8 cellular contexts compared by ENCODE assay signal in the genomic region with DNA sequence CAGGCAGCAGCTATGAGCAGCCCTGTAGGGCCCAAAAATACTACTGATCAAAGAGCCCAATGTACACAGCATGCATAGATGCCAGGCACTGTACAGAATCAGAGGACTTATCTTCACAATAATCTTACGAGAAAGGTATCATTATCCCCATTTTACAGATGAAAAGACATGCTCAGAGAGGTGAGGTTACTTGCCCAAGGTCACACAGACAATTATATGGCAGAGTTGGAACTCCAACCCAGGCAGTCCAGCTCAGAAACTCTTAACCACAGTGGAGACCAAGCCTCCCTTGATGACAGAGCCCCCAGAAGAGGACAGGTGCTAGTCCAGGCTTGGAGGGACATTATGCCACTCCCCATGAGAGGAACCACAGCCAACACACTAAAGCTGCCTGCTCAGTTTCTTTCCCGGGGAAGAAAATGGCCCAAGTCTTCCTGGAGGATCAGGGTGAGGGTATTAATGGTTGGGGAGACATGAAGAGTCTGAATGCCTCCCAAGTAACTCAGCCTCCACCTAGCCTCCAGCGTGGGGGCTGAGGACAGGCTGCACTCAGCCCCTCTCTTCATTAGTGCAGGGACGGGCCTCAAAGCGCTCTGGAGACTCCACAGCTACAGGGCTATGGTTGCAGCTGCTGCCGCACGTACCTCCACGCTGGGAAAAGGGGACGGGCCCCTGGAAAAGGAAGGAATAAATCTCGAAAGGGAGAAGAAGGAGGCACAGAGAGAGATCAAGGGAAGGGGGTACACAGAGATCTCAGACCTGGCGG. TPM values are rescaled to one million over a fixed set of nuclear protein-coding genes. Genes with fewer than 3 reads are reported as not detected.
A peak's percentile ranks its signal among the peaks of the same experiment; 100 is the strongest.
DNase-seq lines count a peak whose midpoint lies in the region; ATAC-seq, FAIRE-seq and TF ChIP-seq lines count a peak whose summit lies in the region.

No MANE protein-coding gene starts in this region.

- peak overlapping the region; percentile 83 for H3K14ac ChIP-seq in IMR-90 (replicated peaks; ENCODE audit: low read depth, low read length)

- no peak overlapping the region for H4K91ac ChIP-seq in IMR-90 (ENCODE audit: insufficient read depth, low read depth, low read length)

- SMC1A ChIA-PET in GM12878 (lab: Charles Lee; ENCODE audit: uncharacterized antibody, unreplicated experiment), result interaction anchor here (0.6 to 6.1 kb wide), 11 partner anchors 10 to 276 kb away, joined by 3 to 89 read pairs (median 5); a partner anchor contains a TSS

- FAIRE-seq in GM12878 (lab: Jason Lieb, UNC), result no peak

- no peak for TF ChIP-seq EP300 in GM12878 (IDR thresholded peaks at IDR 0.05; ENCODE audit: borderline replicate concordance in 1 of 2, control insufficient read depth in 1 of 2, low read depth in 2 of 2, low read length in 2 of 2)

- H3K9me3 Mint-ChIP-seq in CD4-positive, alpha-beta memory T cell, result no peaks in the 10 kb centered on the region

- TF ChIP-seq POLR2A in IMR-90 (IDR thresholded peaks at IDR 0.05; ENCODE audit: low read depth, low read length), result no peak
- TF ChIP-seq POLR2A in GM12878 (IDR thresholded peaks at IDR 0.05; ENCODE audit: low read depth, low read length), result 0 out of 2 replicates have a peak, but pooled peaks have one; percentile 15

- H2BK20ac ChIP-seq in IMR-90 (ENCODE audit: low read depth, low read length), result no peak overlapping the region

- peaks cover 48% of the 10 kb centered on the region for H3K4me1 ChIP-seq in CD4-positive, alpha-beta memory T cell (ENCODE audit: insufficient read depth, low read length)
- H3K4me1 ChIP-seq in IMR-90 (ENCODE audit: control insufficient read depth, insufficient read depth, low read length) (peaks cover 6% of the 10 kb centered on the region), GM12878 (ENCODE audit: control insufficient read depth, insufficient read depth, low read length) (peaks cover 38% of the 10 kb centered on the region), tibial artery (peaks cover 0 to 21% (median 12%) of the 10 kb centered on the region in 4 donors)

- H3K9me3 ChIP-seq in CD4-positive, alpha-beta memory T cell (ENCODE audit: control insufficient read depth in 1 of 2, low read length in 2 of 2), result no peaks in the 10 kb centered on the region
- no peaks in the 10 kb centered on the region for H3K9me3 ChIP-seq in IMR-90 (ENCODE audit: control insufficient read depth, insufficient read depth, low read length)
- H3K9me3 ChIP-seq in GM12878 (replicated peaks; ENCODE audit: control insufficient read depth, insufficient read depth, low read length), result no peaks in the 10 kb centered on the region
- no peaks in the 10 kb centered on the region for H3K9me3 ChIP-seq in tibial artery

- peak overlapping the region; percentile 41 for H3K56ac ChIP-seq in IMR-90 (ENCODE audit: extremely low read depth, insufficient read depth, low read length)

- H4K20me1 ChIP-seq in IMR-90 (ENCODE audit: insufficient read depth, low read length), result peaks cover 13% of the 10 kb centered on the region
- no peaks in the 10 kb centered on the region for H4K20me1 ChIP-seq in GM12878 (ENCODE audit: control insufficient read depth, insufficient read depth)

- intact Hi-C loops in CD4-positive, alpha-beta memory T cell (cut with micrococcal nuclease), result loop anchor here (1.0 kb wide), 3 partner anchors 20 to 57 kb away; a partner anchor contains a TSS
- intact Hi-C loops in IMR-90 (cut with micrococcal nuclease) (no loop called here), GM12878 (cut with micrococcal nuclease; ENCODE audit: unreplicated experiment) (loop anchor here (1.0 to 10.0 kb wide), 2 partner anchors 16 to 163 kb away; a partner anchor contains a TSS), tibial artery (cut with DNase I; ENCODE audit: low total_unique reads) (loop anchor here (5.0 to 10.0 kb wide), 2 partner anchors 61 to 507 kb away; a partner anchor contains a TSS)

- H3K23ac ChIP-seq in IMR-90 (ENCODE audit: low read depth, low read length), result peak overlapping the region; percentile 79

- dilution Hi-C loops in IMR-90 (cut with HindIII; ENCODE audit: low sequenced_read_pairs, unreplicated experiment), result no loop called here

- H3K4me2 ChIP-seq in IMR-90 (ENCODE audit: low read depth, low read length), result peak overlapping the region; percentile 99
- peak overlapping the region; percentile 97 for H3K4me2 ChIP-seq in GM12878 (ENCODE audit: control insufficient read depth, insufficient read depth)

- peak overlapping the region; percentile 63 for H3K4ac ChIP-seq in IMR-90 (ENCODE audit: low read depth, low read length)

- peak overlapping the region; percentile 29 to 66 for H3K4me3 ChIP-seq in CD4-positive, alpha-beta memory T cell (ENCODE audit: low read length in 2 of 2)
- H3K4me3 ChIP-seq in IMR-90 (ENCODE audit: insufficient read depth, low read depth, low read length) (peak overlapping the region; percentile 81), GM12878 (peak overlapping the region; percentile 98), tibial artery (peak overlapping the region; percentile 79 to 87)

- peak overlapping the region; percentile 94 to 98 (median 96) for H3K27ac Mint-ChIP-seq in CD4-positive, alpha-beta memory T cell

- ATAC-seq in IMR-90 (ENCODE audit: low read depth) (peak; percentile 32), GM12878 (no peak), HG02970 (IDR thresholded peaks at IDR 0.05; ENCODE audit: low FRiP score, unreplicated experiment) (no peak)

- peak overlapping the region; percentile 37; the same call in 1 of the 2 replicates for H2AK5ac ChIP-seq in IMR-90 (ENCODE audit: low read depth, low read length)

- H2BK120ac ChIP-seq in IMR-90 (ENCODE audit: low read depth, low read length), result no peak overlapping the region

- H2BK5ac ChIP-seq in IMR-90 (ENCODE audit: low read depth, low read length, poor library complexity, severe bottlenecking), result no peak overlapping the region

- H3K36me3 ChIP-seq in CD4-positive, alpha-beta memory T cell (ENCODE audit: insufficient read depth, low read length), result peaks cover 37% of the 10 kb centered on the region
- peaks cover 28% of the 10 kb centered on the region for H3K36me3 ChIP-seq in IMR-90 (ENCODE audit: control insufficient read depth, insufficient read depth, low read length)
- H3K36me3 ChIP-seq in GM12878 (ENCODE audit: control insufficient read depth in 2 of 2, insufficient read depth in 2 of 2, low read length in 1 of 2), result peaks cover 17 to 25% of the 10 kb centered on the region in 2 experiments; a peak in 3 of 4 replicates
- peaks cover 27 to 46% (median 38%) of the 10 kb centered on the region in 3 donors for H3K36me3 ChIP-seq in tibial artery

- no peaks in the 10 kb centered on the region for H3K27me3 ChIP-seq in CD4-positive, alpha-beta memory T cell (ENCODE audit: insufficient read depth, low read length)
- no peaks in the 10 kb centered on the region for H3K27me3 ChIP-seq in IMR-90 (ENCODE audit: control insufficient read depth, insufficient read depth, low read length)
- H3K27me3 ChIP-seq in GM12878 (replicated peaks in 1 of 2; ENCODE audit: control insufficient read depth in 2 of 2, insufficient read depth in 2 of 2, low read length in 1 of 2), result no peaks in the 10 kb centered on the region
- no peaks in the 10 kb centered on the region for H3K27me3 ChIP-seq in tibial artery

- H3K4me1 Mint-ChIP-seq in CD4-positive, alpha-beta memory T cell, result peaks cover 41 to 56% (median 48%) of the 10 kb centered on the region in 4 donors

- H4K8ac ChIP-seq in IMR-90 (ENCODE audit: low read depth in 2 of 2, low read length in 2 of 2), result peak overlapping the region in 1 of 2 experiments; percentile 34; a peak in 1 of 4 replicates

- H3K79me2 ChIP-seq in GM12878 (ENCODE audit: control insufficient read depth, insufficient read depth, low read length), result peaks cover 50% of the 10 kb centered on the region

- H4K5ac ChIP-seq in IMR-90 (ENCODE audit: low read depth, low read length), result no peak overlapping the region

- H3K79me1 ChIP-seq in IMR-90 (ENCODE audit: low read depth in 1 of 2, low read length in 2 of 2), result peaks cover 14 to 27% of the 10 kb centered on the region in 2 experiments

- POLR2A ChIA-PET in CD4-positive, alpha-beta memory T cell (lab: Charles Lee; ENCODE audit: partially characterized antibody), result interaction anchor here (1.0 to 5.9 kb wide), 4 partner anchors 19 to 47 kb away, joined by 4 to 48 read pairs (median 25); a partner anchor contains a TSS
- POLR2A ChIA-PET in IMR-90 (lab: Charles Lee; ENCODE audit: unreplicated experiment), result no interaction called here
- POLR2A ChIA-PET in GM12878 (lab: Charles Lee), result interaction anchor here (1.0 to 9.1 kb wide), 12 partner anchors 18 to 93 kb away, joined by 3 to 148 read pairs (median 8); a partner anchor contains a TSS

- H2AK9ac ChIP-seq in IMR-90 (replicated peaks; ENCODE audit: low read depth, low read length, poor library complexity), result peak overlapping the region; percentile 84

- BruUV-seq in IMR-90 (replicated peaks; lab: Mats Ljungman, UMichigan) (no TSS peak), GM12878 (replicated peaks; lab: Mats Ljungman, UMichigan) (no TSS peak)

- H3K9me1 ChIP-seq in IMR-90 (ENCODE audit: insufficient read depth, low read length), result peaks cover 10% of the 10 kb centered on the region; the same call in 1 of the 2 replicates

- TF ChIP-seq CTCF in IMR-90 (conservative IDR thresholded peaks at IDR 0.05; ENCODE audit: low read depth, low read length) (no peak), GM12878 (IDR thresholded peaks at IDR 0.05 in 2 of 3, conservative IDR thresholded peaks at IDR 0.05 in 1 of 3; ENCODE audit: control insufficient read depth in 2 of 3, extremely low read depth in 1 of 3, insufficient read depth in 1 of 3, low read depth in 3 of 3, low read length in 3 of 3) (no peak), tibial artery (IDR thresholded peaks at IDR 0.05) (no peak)

- CTCF ChIA-PET in CD4-positive, alpha-beta memory T cell (lab: Charles Lee; ENCODE audit: partially characterized antibody), result interaction anchor here (1.4 kb wide), 1 partner anchor 19 kb away, joined by 11 read pairs; a partner anchor contains a TSS
- CTCF ChIA-PET in IMR-90 (lab: Yijun Ruan, JAX), result interaction anchor here (0.5 to 1.7 kb wide), 2 partner anchors 8 to 20 kb away, joined by 4 to 6 read pairs; a partner anchor contains a TSS
- CTCF ChIA-PET in GM12878 (lab: Yijun Ruan, JAX), result interaction anchor here (1.0 to 13.9 kb wide), 11 partner anchors 11 to 135 kb away, joined by 3 to 316 read pairs (median 16); a partner anchor contains a TSS

- RAD21 ChIA-PET in GM12878 (lab: Charles Lee; ENCODE audit: unreplicated experiment), result interaction anchor here (0.6 to 8.3 kb wide), 9 partner anchors 17 to 175 kb away, joined by 3 to 102 read pairs (median 6); a partner anchor contains a TSS

- peaks cover 19 to 51% of the 10 kb centered on the region in 2 donors for H3K36me3 Mint-ChIP-seq in CD4-positive, alpha-beta memory T cell

- H3K27me3 Mint-ChIP-seq in CD4-positive, alpha-beta memory T cell, result no peaks in the 10 kb centered on the region

- in situ Hi-C loops in IMR-90 (cut with MboI; ENCODE audit: low sequenced_read_pairs), result no loop called here
- in situ Hi-C loops in GM12878 (cut with MboI), result loop anchor here (25.0 kb wide), 1 partner anchor 1064 kb away; no protein-coding TSS in a partner anchor

- H2AFZ ChIP-seq in IMR-90 (replicated peaks; ENCODE audit: low read length, poor library complexity) (peak overlapping the region; percentile 94), GM12878 (ENCODE audit: control insufficient read depth, low read depth, low read length) (no peak overlapping the region)

- peak overlapping the region; percentile 70 for H3K9ac ChIP-seq in IMR-90 (ENCODE audit: low read depth, low read length)
- H3K9ac ChIP-seq in GM12878 (ENCODE audit: control insufficient read depth, insufficient read depth, low read length), result peak overlapping the region; percentile 79

- H3K18ac ChIP-seq in IMR-90 (ENCODE audit: low read depth, low read length), result no peak overlapping the region

- WGBS in IMR-90 (ENCODE audit: extremely low coverage in 2 of 2, insufficient read length in 1 of 2), 2 experiments, result no CpG with 5 or more reads among the region's 11 CpGs
- WGBS in GM12878 (ENCODE audit: insufficient coverage, insufficient replicate concordance, low lambda C conversion rate, missing lambda C conversion rate), result 22% methylated on average over 10 of the region's 11 CpGs

- TF ChIP-seq RAD21 in IMR-90 (IDR thresholded peaks at IDR 0.05; ENCODE audit: low read length) (no peak), GM12878 (IDR thresholded peaks at IDR 0.05; ENCODE audit: insufficient read depth, low read depth, low read length) (no peak)

- H2BK15ac ChIP-seq in IMR-90 (ENCODE audit: low read depth, low read length), result no peak overlapping the region

- peak overlapping the region; percentile 84 for H3K27ac ChIP-seq in CD4-positive, alpha-beta memory T cell (ENCODE audit: low read depth, low read length)
- H3K27ac ChIP-seq in IMR-90 (ENCODE audit: insufficient read depth, low read length) (peak overlapping the region; percentile 7; the same call in 1 of the 2 replicates), GM12878 (ENCODE audit: control insufficient read depth, insufficient read depth) (peak overlapping the region; percentile 73), tibial artery (peak overlapping the region; percentile 74 to 75)

- H3K4me3 Mint-ChIP-seq in CD4-positive, alpha-beta memory T cell, result peak overlapping the region; percentile 86 to 98 (median 92)

- DNase-seq in CD4-positive, alpha-beta memory T cell, result no peak
- no peak for DNase-seq in IMR-90
- no peak for DNase-seq in GM12878 (ENCODE audit: low read depth, low spot score)
- DNase-seq in left kidney (ENCODE audit: low read depth, low spot score), result peak; percentile 67
- no peak for DNase-seq in tibial artery
- no peak for DNase-seq in cortex of kidney (lab: John Stamatoyannopoulos, UW)
- no peak for DNase-seq in DMS153 treated with DMSO at 0.1 percent for 48 hours (lab: John Stamatoyannopoulos, UW; ENCODE audit: unreplicated experiment)

RNA-seq across cellular contexts. Expression of a gene that starts 0.8 kb away (rescaled TPM):
- 10 to 100 TPM; 38.8 to 39.6 TPM for total RNA-seq in CD4-positive, alpha-beta memory T cell
- 10 to 100 TPM; 31.8 to 44.0 TPM for polyA plus RNA-seq in CD4-positive, alpha-beta memory T cell
- total RNA-seq in IMR-90 (2012; rRNA removed) (21.7 and 22.4 TPM in 2 replicates), GM12878 (2014; rRNA removed) (109 and 117 TPM in 2 replicates), GM12878 (2014; rRNA removed; fragmentation: Illumina TruSeq; extraction: Trizol) (45.6 and 47.2 TPM in 2 replicates), GM12878 (2021) (70.7 and 75.6 TPM in 2 replicates)
- polyA plus RNA-seq in IMR-90 (2012; rRNA removed) (57.4 and 63.2 TPM in 2 replicates), GM12878 (2011; rRNA removed) (275 and 436 TPM in 2 replicates), GM12878 (2014; fragmentation: Illumina TruSeq; extraction: Trizol) (28.9 and 68.4 TPM in 2 replicates), GM12878 (2014; fragmentation: Nextera tagmentation; extraction: Ambion mirVana) (1 to 10 TPM; 2.7 to 7.4 TPM), GM12878 (2014; rRNA removed) (126 and 135 TPM in 2 replicates), GM12878 (2016; fragmentation: Nextera tagmentation; extraction: Ambion mirVana) (10 to 100 TPM; 38.5 to 46.1 TPM)
- polyA plus RNA-seq in IMR-90 (2012; cell fraction: cytosol; rRNA removed), result 35.2 and 70.5 TPM in 2 replicates
- polyA plus RNA-seq in IMR-90 (2012; cell fraction: nucleus; rRNA removed; ENCODE audit: low replicate concordance), result 149 and 192 TPM in 2 replicates
- total RNA-seq in GM12878 (2013; cell fraction: nucleolus; rRNA removed), result 161 and 194 TPM in 2 replicates
- polyA plus RNA-seq in GM12878 (2011; ENCODE audit: low read depth), result 22.1 TPM
- 263 and 384 TPM in 2 replicates for polyA plus RNA-seq in GM12878 (2011; cell fraction: cytosol; rRNA removed)
- polyA plus RNA-seq in GM12878 (2011; cell fraction: nucleus; rRNA removed), result 704 and 944 TPM in 2 replicates
- polyA plus RNA-seq in GM12878 (2012), result 46.6 and 60.8 TPM in 2 replicates
- 124 and 179 TPM in 2 replicates for polyA minus RNA-seq in GM12878 (2011; rRNA and poly(A)+ RNA removed)
- polyA minus RNA-seq in GM12878 (2011; cell fraction: cytosol; rRNA and poly(A)+ RNA removed), result 49.2 and 83.6 TPM in 2 replicates
- polyA minus RNA-seq in GM12878 (2011; cell fraction: nucleus; rRNA and poly(A)+ RNA removed), result 211 and 217 TPM in 2 replicates

RNA-seq across cellular contexts. Expression of a gene that starts 19.7 kb away (rescaled TPM):
- total RNA-seq in CD4-positive, alpha-beta memory T cell, result 10 to 100 TPM; 57.9 to 58.2 TPM
- polyA plus RNA-seq in CD4-positive, alpha-beta memory T cell, result 10 to 100 TPM; 57.3 to 69.8 TPM
- 27.5 and 28.7 TPM in 2 replicates for total RNA-seq in IMR-90 (2012; rRNA removed)
- polyA plus RNA-seq in IMR-90 (2012; rRNA removed), result 77.9 and 78.9 TPM in 2 replicates
- polyA plus RNA-seq in IMR-90 (2012; cell fraction: cytosol; rRNA removed), result 51.4 and 88.9 TPM in 2 replicates
- polyA plus RNA-seq in IMR-90 (2012; cell fraction: nucleus; rRNA removed; ENCODE audit: low replicate concordance), result 62.4 and 74.4 TPM in 2 replicates
- 125 and 128 TPM in 2 replicates for total RNA-seq in GM12878 (2013; cell fraction: nucleolus; rRNA removed)
- total RNA-seq in GM12878 (2014; rRNA removed), result 54.7 and 55.1 TPM in 2 replicates
- 32.8 and 36.0 TPM in 2 replicates for total RNA-seq in GM12878 (2014; rRNA removed; fragmentation: Illumina TruSeq; extraction: Trizol)
- 71.3 and 73.7 TPM in 2 replicates for total RNA-seq in GM12878 (2021)
- polyA plus RNA-seq in GM12878 (2011; ENCODE audit: low read depth), result 37.0 TPM
- 32.2 and 41.7 TPM in 2 replicates for polyA plus RNA-seq in GM12878 (2011; rRNA removed)
- 80.6 and 93.3 TPM in 2 replicates for polyA plus RNA-seq in GM12878 (2011; cell fraction: cytosol; rRNA removed)
- 105 and 109 TPM in 2 replicates for polyA plus RNA-seq in GM12878 (2011; cell fraction: nucleus; rRNA removed)
- 64.2 and 67.9 TPM in 2 replicates for polyA plus RNA-seq in GM12878 (2012)
- 62.0 and 70.6 TPM in 2 replicates for polyA plus RNA-seq in GM12878 (2014; fragmentation: Illumina TruSeq; extraction: Trizol)
- polyA plus RNA-seq in GM12878 (2014; fragmentation: Nextera tagmentation; extraction: Ambion mirVana), result 10 to 100 TPM; 27.5 to 32.2 TPM
- 46.8 and 47.0 TPM in 2 replicates for polyA plus RNA-seq in GM12878 (2014; rRNA removed)
- 10 to 100 TPM; 67.9 to 71.8 TPM for polyA plus RNA-seq in GM12878 (2016; fragmentation: Nextera tagmentation; extraction: Ambion mirVana)
- polyA minus RNA-seq in GM12878 (2011; rRNA and poly(A)+ RNA removed), result 35.0 and 59.7 TPM in 2 replicates
- 27.9 and 28.9 TPM in 2 replicates for polyA minus RNA-seq in GM12878 (2011; cell fraction: cytosol; rRNA and poly(A)+ RNA removed)
- polyA minus RNA-seq in GM12878 (2011; cell fraction: nucleus; rRNA and poly(A)+ RNA removed), result 28.0 and 40.9 TPM in 2 replicates

RNA-seq across cellular contexts. Expression of a gene that starts 25.1 kb away (rescaled TPM):
- total RNA-seq in CD4-positive, alpha-beta memory T cell, result 10 to 100 TPM; 30.1 to 33.7 TPM
- polyA plus RNA-seq in CD4-positive, alpha-beta memory T cell, result 10 to 100 TPM; 50.2 to 62.2 TPM
- total RNA-seq in IMR-90 (2012; rRNA removed), result 46.1 and 47.0 TPM in 2 replicates
- 62.6 and 69.7 TPM in 2 replicates for polyA plus RNA-seq in IMR-90 (2012; rRNA removed)
- polyA plus RNA-seq in IMR-90 (2012; cell fraction: cytosol; rRNA removed), result 65.0 and 142 TPM in 2 replicates
- polyA plus RNA-seq in IMR-90 (2012; cell fraction: nucleus; rRNA removed; ENCODE audit: low replicate concordance), result 65.0 and 66.5 TPM in 2 replicates
- total RNA-seq in GM12878 (2013; cell fraction: nucleolus; rRNA removed), result 72.5 and 78.6 TPM in 2 replicates
- 110 and 119 TPM in 2 replicates for total RNA-seq in GM12878 (2014; rRNA removed)
- total RNA-seq in GM12878 (2014; rRNA removed; fragmentation: Illumina TruSeq; extraction: Trizol), result 55.9 and 62.4 TPM in 2 replicates
- total RNA-seq in GM12878 (2021), result 59.9 and 71.4 TPM in 2 replicates
- polyA plus RNA-seq in GM12878 (2011; ENCODE audit: low read depth), result 279 TPM
- polyA plus RNA-seq in GM12878 (2011; rRNA removed), result 109 and 268 TPM in 2 replicates
- 315 and 402 TPM in 2 replicates for polyA plus RNA-seq in GM12878 (2011; cell fraction: cytosol; rRNA removed)
- 308 and 460 TPM in 2 replicates for polyA plus RNA-seq in GM12878 (2011; cell fraction: nucleus; rRNA removed)
- 312 and 405 TPM in 2 replicates for polyA plus RNA-seq in GM12878 (2012)
- 62.1 and 89.8 TPM in 2 replicates for polyA plus RNA-seq in GM12878 (2014; fragmentation: Illumina TruSeq; extraction: Trizol)
- 100 to 1,000 TPM in 1 of 2 experiments, 10 to 100 TPM in 1; 66.6 to 107 TPM for polyA plus RNA-seq in GM12878 (2014; fragmentation: Nextera tagmentation; extraction: Ambion mirVana)
- 121 and 140 TPM in 2 replicates for polyA plus RNA-seq in GM12878 (2014; rRNA removed)
- polyA plus RNA-seq in GM12878 (2016; fragmentation: Nextera tagmentation; extraction: Ambion mirVana), result 10 to 100 TPM; 16.0 to 19.3 TPM
- 274 and 308 TPM in 2 replicates for polyA minus RNA-seq in GM12878 (2011; rRNA and poly(A)+ RNA removed)
- 52.6 and 67.9 TPM in 2 replicates for polyA minus RNA-seq in GM12878 (2011; cell fraction: cytosol; rRNA and poly(A)+ RNA removed)
- polyA minus RNA-seq in GM12878 (2011; cell fraction: nucleus; rRNA and poly(A)+ RNA removed), result 59.0 and 74.1 TPM in 2 replicates

RNA-seq across cellular contexts. Expression of a gene that starts 45.5 kb away (rescaled TPM):
- not detected for total RNA-seq in CD4-positive, alpha-beta memory T cell
- not detected for polyA plus RNA-seq in CD4-positive, alpha-beta memory T cell
- total RNA-seq in IMR-90 (2012; rRNA removed), result not detected in 2 replicates
- not detected in 2 replicates for polyA plus RNA-seq in IMR-90 (2012; rRNA removed)
- not detected in 2 replicates for polyA plus RNA-seq in IMR-90 (2012; cell fraction: cytosol; rRNA removed)
- polyA plus RNA-seq in IMR-90 (2012; cell fraction: nucleus; rRNA removed; ENCODE audit: low replicate concordance), result not detected in 2 replicates
- not detected in 2 replicates for total RNA-seq in GM12878 (2013; cell fraction: nucleolus; rRNA removed)
- total RNA-seq in GM12878 (2014; rRNA removed), result not detected in 2 replicates
- not detected in 2 replicates for total RNA-seq in GM12878 (2014; rRNA removed; fragmentation: Illumina TruSeq; extraction: Trizol)
- total RNA-seq in GM12878 (2021), result not detected in 2 replicates
- not detected for polyA plus RNA-seq in GM12878 (2011; ENCODE audit: low read depth)
- not detected in 2 replicates for polyA plus RNA-seq in GM12878 (2011; rRNA removed)
- not detected in 2 replicates for polyA plus RNA-seq in GM12878 (2011; cell fraction: cytosol; rRNA removed)
- polyA plus RNA-seq in GM12878 (2011; cell fraction: nucleus; rRNA removed), result not detected in 2 replicates
- polyA plus RNA-seq in GM12878 (2012), result 0.03 TPM in 1 of 2 replicates, not detected in the other
- polyA plus RNA-seq in GM12878 (2014; fragmentation: Illumina TruSeq; extraction: Trizol), result not detected in 2 replicates
- not detected for polyA plus RNA-seq in GM12878 (2014; fragmentation: Nextera tagmentation; extraction: Ambion mirVana)
- polyA plus RNA-seq in GM12878 (2014; rRNA removed), result not detected in 2 replicates
- polyA plus RNA-seq in GM12878 (2016; fragmentation: Nextera tagmentation; extraction: Ambion mirVana), result not detected
- not detected in 2 replicates for polyA minus RNA-seq in GM12878 (2011; rRNA and poly(A)+ RNA removed)
- polyA minus RNA-seq in GM12878 (2011; cell fraction: cytosol; rRNA and poly(A)+ RNA removed), result not detected in 2 replicates
- polyA minus RNA-seq in GM12878 (2011; cell fraction: nucleus; rRNA and poly(A)+ RNA removed), result not detected in 2 replicates

RNA-seq across cellular contexts. Expression of a gene that starts 47.2 kb away (rescaled TPM):
- total RNA-seq in CD4-positive, alpha-beta memory T cell, result 10 to 100 TPM in 1 of 2 experiments, 1 to 10 TPM in 1; 9.2 to 10.2 TPM
- 1 to 10 TPM in 1 of 2 donors, not detected in 1; 1.4 TPM for polyA plus RNA-seq in CD4-positive, alpha-beta memory T cell
- total RNA-seq in IMR-90 (2012; rRNA removed) (55.5 and 60.8 TPM in 2 replicates), GM12878 (2014; rRNA removed) (101 and 102 TPM in 2 replicates), GM12878 (2014; rRNA removed; fragmentation: Illumina TruSeq; extraction: Trizol) (108 TPM in 2 replicates), GM12878 (2021) (103 TPM in 2 replicates)
- polyA plus RNA-seq in IMR-90 (2012; rRNA removed) (40.3 and 47.3 TPM in 2 replicates), GM12878 (2011; rRNA removed) (161 and 166 TPM in 2 replicates), GM12878 (2014; fragmentation: Illumina TruSeq; extraction: Trizol) (96.2 and 101 TPM in 2 replicates), GM12878 (2014; fragmentation: Nextera tagmentation; extraction: Ambion mirVana) (100 to 1,000 TPM in 1 of 2 experiments, 10 to 100 TPM in 1; 73.5 to 139 TPM), GM12878 (2014; rRNA removed) (84.4 and 86.9 TPM in 2 replicates), GM12878 (2016; fragmentation: Nextera tagmentation; extraction: Ambion mirVana) (100 to 1,000 TPM; 167 to 171 TPM)
- polyA plus RNA-seq in IMR-90 (2012; cell fraction: cytosol; rRNA removed), result 11.7 and 27.3 TPM in 2 replicates
- 39.8 and 75.8 TPM in 2 replicates for polyA plus RNA-seq in IMR-90 (2012; cell fraction: nucleus; rRNA removed; ENCODE audit: low replicate concordance)
- total RNA-seq in GM12878 (2013; cell fraction: nucleolus; rRNA removed), result 95.7 and 98.8 TPM in 2 replicates
- 44.0 TPM for polyA plus RNA-seq in GM12878 (2011; ENCODE audit: low read depth)
- 122 and 127 TPM in 2 replicates for polyA plus RNA-seq in GM12878 (2011; cell fraction: cytosol; rRNA removed)
- polyA plus RNA-seq in GM12878 (2011; cell fraction: nucleus; rRNA removed), result 310 and 371 TPM in 2 replicates
- polyA plus RNA-seq in GM12878 (2012), result 56.6 and 69.1 TPM in 2 replicates
- 126 and 150 TPM in 2 replicates for polyA minus RNA-seq in GM12878 (2011; rRNA and poly(A)+ RNA removed)
- polyA minus RNA-seq in GM12878 (2011; cell fraction: cytosol; rRNA and poly(A)+ RNA removed), result 76.2 and 81.5 TPM in 2 replicates
- polyA minus RNA-seq in GM12878 (2011; cell fraction: nucleus; rRNA and poly(A)+ RNA removed), result 168 and 169 TPM in 2 replicates

Comparison
In these comparisons a context has a peak if more than half of its experiments do, and no peak if none do; other contexts are left out.
1. H3K27ac ChIP-seq: peak in every context shown above with its lines; median percentile 84 in CD4-positive, alpha-beta memory T cell; 74 in tibial artery; 73 in GM12878; 7 in IMR-90.
2. H3K4me3 ChIP-seq: peak in every context shown above with its lines; median percentile 98 in GM12878; 83 in tibial artery; 81 in IMR-90; 48 in CD4-positive, alpha-beta memory T cell.